13 cellular contexts compared by ENCODE assay signal in genomic region chr5:74042559-74043357, GRCh38.
DNase-seq lines count a peak whose midpoint lies in the region; ATAC-seq and TF ChIP-seq lines count a peak whose summit lies in the region.
"Had no signal": no experiment of that assay in that cellular context is flagged by ENCODE, and none has a peak within 500 bp of the region (broad histone marks: within the 10 kb centered on the region; RNA-seq: fewer than 3 reads in every experiment).

No MANE protein-coding gene starts in this region.

- H3K27me3 ChIP-seq in mammary epithelial cell (ENCODE audit: insufficient read depth, low read length) (no peaks in the 10 kb centered on the region), mesendoderm (ENCODE audit: insufficient read depth, low read length, poor library complexity) (no peaks in the 10 kb centered on the region)
- H3K27me3 ChIP-seq: right lobe of liver had no signal

- H3K4ac ChIP-seq in mesendoderm (ENCODE audit: low read depth, low read length) = peak overlapping the region; percentile 81

- CTCF ChIA-PET in mammary epithelial cell (lab: Charles Lee; ENCODE audit: low non-redundant PET) (no interaction called here), HEK293T (lab: Yijun Ruan, JAX) (no interaction called here)

- no peaks in the 10 kb centered on the region for H4K20me1 ChIP-seq in mammary epithelial cell (ENCODE audit: insufficient read depth, low read length)

- no TSS peak for BruUV-seq in mammary epithelial cell (replicated peaks; lab: Mats Ljungman, UMichigan)

- no peaks in the 10 kb centered on the region for H3K9me3 ChIP-seq in mammary epithelial cell (replicated peaks; ENCODE audit: insufficient read depth, low read length)
- H3K9me3 ChIP-seq: right lobe of liver had no signal

- no peaks in the 10 kb centered on the region for H3K79me2 ChIP-seq in mammary epithelial cell (ENCODE audit: insufficient read depth, low read length)
- H3K79me2 ChIP-seq in mesendoderm (ENCODE audit: control insufficient read depth, insufficient read depth, low read length) = no peaks in the 10 kb centered on the region

- DNase-seq in left ventricle myocardium superior = no peak
- DNase-seq in cardiac septum (ENCODE audit: low spot score) = no peak
- peak; percentile 47 for DNase-seq in mammary epithelial cell
- DNase-seq in mesendoderm = peak; percentile 50
- no peak for DNase-seq in NCI-H1105 (lab: John Stamatoyannopoulos, UW)
- no peak for DNase-seq in erythroblast (lab: John Stamatoyannopoulos, UW)
- DNase-seq in HT-29 (ENCODE audit: low spot score) = no peak
- no peak for DNase-seq in HEK293T (ENCODE audit: extremely low spot score)
- DNase-seq: activated T-cell treated with anti-CD3 and anti-CD28 coated beads, Interleukin-2, amount 50 U/mL, for 1 hour; central memory CD4-positive, alpha-beta T cell; NCI-H1930; right lobe of liver had no signal

- no peak overlapping the region for H2BK120ac ChIP-seq in mesendoderm (ENCODE audit: low read depth, low read length)

- ATAC-seq in left ventricle myocardium superior = peak; percentile 59
- ATAC-seq: Panc1, right lobe of liver had no signal

- H3K4me3 ChIP-seq in mammary epithelial cell (replicated peaks in 1 of 3; ENCODE audit: insufficient read depth in 1 of 3, low read depth in 2 of 3, low read length in 3 of 3) (no peak overlapping the region), mesendoderm (ENCODE audit: low read length) (no peak overlapping the region)
- H3K4me3 ChIP-seq: right lobe of liver had no signal

- TF ChIP-seq POLR2A in erythroblast (IDR thresholded peaks at IDR 0.05; ENCODE audit: low read length) = no peak

- H2BK15ac ChIP-seq in mesendoderm (replicated peaks; ENCODE audit: low read depth) = no peak overlapping the region

- no peaks in the 10 kb centered on the region for H3K79me1 ChIP-seq in mesendoderm (ENCODE audit: low read length)

- H3K27ac ChIP-seq in mammary epithelial cell (ENCODE audit: insufficient read depth, low read depth, low read length) = no peak overlapping the region
- H3K27ac ChIP-seq in mesendoderm (ENCODE audit: low read depth, low read length) = no peak overlapping the region
- H3K27ac ChIP-seq: right lobe of liver had no signal

- peak overlapping the region; percentile 5 for H3K56ac ChIP-seq in mesendoderm (ENCODE audit: low read length)

- H3K9ac ChIP-seq in mammary epithelial cell (ENCODE audit: insufficient read depth, low read length) (no peak overlapping the region), mesendoderm (ENCODE audit: low read length) (no peak overlapping the region)

- no peak overlapping the region for H3K18ac ChIP-seq in mesendoderm (ENCODE audit: low read length)

- dilution Hi-C loops in mammary epithelial cell (cut with HindIII; ENCODE audit: low sequenced_read_pairs) = no loop called here

- intact Hi-C loops in left ventricle myocardium superior (cut with micrococcal nuclease) (no loop called here), cardiac septum (cut with DNase I) (no loop called here), mammary epithelial cell (cut with micrococcal nuclease) (no loop called here)

- H3K4me2 ChIP-seq in mammary epithelial cell (ENCODE audit: insufficient read depth, low read depth, low read length) = no peak overlapping the region
- H3K4me2 ChIP-seq in mesendoderm (ENCODE audit: low read length) = no peak overlapping the region

- no peak for TF ChIP-seq CTCF in mammary epithelial cell (conservative IDR thresholded peaks at IDR 0.05 in 1 of 2, IDR thresholded peaks at IDR 0.05 in 1 of 2; ENCODE audit: extremely low read depth in 1 of 2, insufficient read depth in 1 of 2, low read depth in 1 of 2, low read length in 2 of 2)

- H3K36me3 ChIP-seq in mammary epithelial cell (ENCODE audit: insufficient read depth, low read length) = no peaks in the 10 kb centered on the region
- H3K36me3 ChIP-seq in mesendoderm (ENCODE audit: control insufficient read depth, insufficient read depth, low read length) = no peaks in the 10 kb centered on the region
- H3K36me3 ChIP-seq: right lobe of liver had no signal

- 82% methylated on average over 11 of the region's 11 CpGs for WGBS in mammary epithelial cell (ENCODE audit: low coverage, missing lambda C conversion rate)
- WGBS in mesendoderm (ENCODE audit: extremely low coverage, insufficient coverage, low lambda C conversion rate) = no CpG with 5 or more reads among the region's 11 CpGs

- H3K23ac ChIP-seq in mesendoderm (ENCODE audit: low read length) = no peak overlapping the region

- no peak overlapping the region for H4K8ac ChIP-seq in mesendoderm (ENCODE audit: low read depth, low read length)

- POLR2A ChIA-PET in HEK293T (lab: Yijun Ruan, JAX) = no interaction called here

- no peak overlapping the region for H2BK5ac ChIP-seq in mesendoderm (ENCODE audit: low read length)

- in situ Hi-C loops in mammary epithelial cell (cut with MboI; ENCODE audit: low sequenced_read_pairs in 2 of 2) = loop anchor here in 1 of 2 donors (25.0 kb wide), 1 partner anchor 595 kb away; the partner anchor contains the start of gene ENC1

- peaks cover 40% of the 10 kb centered on the region for H3K4me1 ChIP-seq in mammary epithelial cell (ENCODE audit: insufficient read depth, low read length)
- no peaks in the 10 kb centered on the region for H3K4me1 ChIP-seq in mesendoderm (ENCODE audit: control insufficient read depth, low read depth, low read length)
- H3K4me1 ChIP-seq: right lobe of liver had no signal

- no peak overlapping the region for H4K5ac ChIP-seq in mesendoderm (ENCODE audit: low read length)

- H2AK5ac ChIP-seq in mesendoderm (ENCODE audit: low read length) = no peak overlapping the region

- H2AFZ ChIP-seq in mammary epithelial cell (ENCODE audit: low read depth, low read length) = no peak overlapping the region

TF ChIP-seq in HEK293T, 16 proteins besides CTCF, POLR2A, EP300 and RAD21:
- no peak for TF ChIP-seq BHLHE40 (IDR thresholded peaks at IDR 0.05; ENCODE audit: borderline replicate concordance)
- TF ChIP-seq HDGF (IDR thresholded peaks at IDR 0.05; ENCODE audit: borderline replicate concordance) = no peak
- TF ChIP-seq FOXM1 (IDR thresholded peaks at IDR 0.05; ENCODE audit: borderline replicate concordance) = no peak
- TF ChIP-seq PKNOX1 (IDR thresholded peaks at IDR 0.05) = no peak
- TF ChIP-seq FOXA1 (IDR thresholded peaks at IDR 0.05) = no peak
- no peak for TF ChIP-seq SP1 (IDR thresholded peaks at IDR 0.05)
- no peak for TF ChIP-seq TARDBP (IDR thresholded peaks at IDR 0.05)
- no peak for TF ChIP-seq ZNF384 (IDR thresholded peaks at IDR 0.05)
- TF ChIP-seq CTBP1 (IDR thresholded peaks at IDR 0.05; ENCODE audit: borderline replicate concordance) = no peak
- no peak for TF ChIP-seq ARNT (IDR thresholded peaks at IDR 0.05)

Comparison
In these comparisons a context has a peak if more than half of its experiments do, and no peak if none do; other contexts are left out.
1. DNase-seq: peak in mammary epithelial cell (single experiment) and mesendoderm (single experiment); none in left ventricle myocardium superior (single experiment), cardiac septum (single experiment), NCI-H1105 (single experiment), erythroblast (0 of 2), HT-29 (single experiment) and HEK293T (single experiment).